18 cellular contexts compared by ENCODE assay signal in the genomic region with DNA sequence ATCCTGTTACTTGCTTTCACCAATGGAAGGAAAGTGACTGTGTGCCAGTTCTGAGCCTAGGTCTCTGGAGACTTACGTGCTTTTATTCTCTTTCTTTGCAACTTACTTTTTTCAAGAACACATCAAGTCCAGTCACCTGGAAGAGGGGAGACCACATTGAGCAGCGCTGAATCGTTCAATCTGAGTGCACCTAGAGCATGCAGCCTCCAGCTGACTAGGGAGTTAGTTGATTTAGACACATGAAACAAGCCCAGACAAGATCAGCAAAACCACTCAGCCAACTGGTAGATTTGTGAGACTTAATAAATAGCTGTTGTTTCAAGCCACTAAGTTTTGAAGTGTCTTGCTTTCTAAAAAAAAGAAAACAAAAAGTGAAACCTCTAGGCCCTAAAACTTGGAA.
A peak's percentile ranks its signal among the peaks of the same experiment; 100 is the strongest.
DNase-seq lines count a peak whose midpoint lies in the region; ATAC-seq and TF ChIP-seq lines count a peak whose summit lies in the region.
"Had no signal": no experiment of that assay in that cellular context is flagged by ENCODE, and none has a peak within 500 bp of the region (broad histone marks: within the 10 kb centered on the region; RNA-seq: fewer than 3 reads in every experiment).

No MANE protein-coding gene starts in this region.

- no peaks in the 10 kb centered on the region for H3K36me3 ChIP-seq in kidney epithelial cell (ENCODE audit: control insufficient read depth, insufficient read depth, low read length)

- H3K27me3 ChIP-seq in kidney epithelial cell (ENCODE audit: control insufficient read depth, insufficient read depth, low read length), result no peaks in the 10 kb centered on the region

- no peak for TF ChIP-seq CTCF in RWPE1 (conservative IDR thresholded peaks at IDR 0.05; ENCODE audit: low read depth)
- TF ChIP-seq CTCF in kidney epithelial cell (IDR thresholded peaks at IDR 0.05; ENCODE audit: insufficient read depth, low read length, poor library complexity, severe bottlenecking), result no peak

- no peak overlapping the region for H3K27ac ChIP-seq in RWPE1
- H3K27ac ChIP-seq: SK-N-MC had no signal

- ATAC-seq in HG02623 (IDR thresholded peaks at IDR 0.05; ENCODE audit: unreplicated experiment), result no peak
- ATAC-seq: activated naive CD4-positive, alpha-beta T cell treated with anti-CD3 and anti-CD28 coated beads, Interleukin-2, amount 50 U/mL, for 72 hours had no signal

- H3K4me3 ChIP-seq in kidney epithelial cell (ENCODE audit: low read depth, low read length), result no peak overlapping the region
- H3K4me3 ChIP-seq: SK-N-MC had no signal

- CTCF ChIA-PET in RWPE1 (lab: Yijun Ruan, JAX), result interaction anchor here (0.6 kb wide), 1 partner anchor 201 kb away, joined by 3 read pairs; no protein-coding TSS in a partner anchor

- peak; percentile 99 for DNase-seq in DMS79 (lab: John Stamatoyannopoulos, UW)
- peak; percentile 36 for DNase-seq in HPDE6-E6E7 (ENCODE audit: extremely low spot score)
- peak; percentile 10 for DNase-seq in RWPE1 (ENCODE audit: low spot score)
- peak; percentile 19 for DNase-seq in kidney epithelial cell (ENCODE audit: low read depth)
- no peak for DNase-seq in NOMO-1 treated with dmso at 0.1 percent for 144 hours (lab: John Stamatoyannopoulos, UW; ENCODE audit: unreplicated experiment)
- no peak for DNase-seq in T1000 (lab: John Stamatoyannopoulos, UW)
- DNase-seq in RKO (ENCODE audit: low spot score), result no peak
- DNase-seq: activated CD4-positive, alpha-beta T cell treated with anti-CD3 and anti-CD28 coated beads for 1 hour; effector CD4-positive, alpha-beta T cell; Karpas-422; NCI-H1436 treated with DMSO at 0.1 percent for 48 hours; NCI-H524 treated with DMSO at 0.1 percent for 48 hours; nucleus accumbens; stimulated activated CD4-positive, alpha-beta T cell treated with anti-CD3 and anti-CD28 coated beads, Interleukin-12 subunit alpha, Interleukin-12 subunit beta, amount 100 ng/mL, for 4 hours; T-helper 9 cell had no signal

- POLR2A ChIA-PET in RWPE1 (lab: Yijun Ruan, JAX; ENCODE audit: low non-redundant PET), result no interaction called here

Comparison
In these comparisons a context has a peak if more than half of its experiments do, and no peak if none do; other contexts are left out.
1. DNase-seq: peak in DMS79 (single experiment), HPDE6-E6E7 (single experiment), RWPE1 (single experiment) and kidney epithelial cell (single experiment); none in NOMO-1 treated with dmso at 0.1 percent for 144 hours (single experiment), T1000 (single experiment) and RKO (single experiment).